ENCODE assay signal across 9 cellular contexts in the genomic region with DNA sequence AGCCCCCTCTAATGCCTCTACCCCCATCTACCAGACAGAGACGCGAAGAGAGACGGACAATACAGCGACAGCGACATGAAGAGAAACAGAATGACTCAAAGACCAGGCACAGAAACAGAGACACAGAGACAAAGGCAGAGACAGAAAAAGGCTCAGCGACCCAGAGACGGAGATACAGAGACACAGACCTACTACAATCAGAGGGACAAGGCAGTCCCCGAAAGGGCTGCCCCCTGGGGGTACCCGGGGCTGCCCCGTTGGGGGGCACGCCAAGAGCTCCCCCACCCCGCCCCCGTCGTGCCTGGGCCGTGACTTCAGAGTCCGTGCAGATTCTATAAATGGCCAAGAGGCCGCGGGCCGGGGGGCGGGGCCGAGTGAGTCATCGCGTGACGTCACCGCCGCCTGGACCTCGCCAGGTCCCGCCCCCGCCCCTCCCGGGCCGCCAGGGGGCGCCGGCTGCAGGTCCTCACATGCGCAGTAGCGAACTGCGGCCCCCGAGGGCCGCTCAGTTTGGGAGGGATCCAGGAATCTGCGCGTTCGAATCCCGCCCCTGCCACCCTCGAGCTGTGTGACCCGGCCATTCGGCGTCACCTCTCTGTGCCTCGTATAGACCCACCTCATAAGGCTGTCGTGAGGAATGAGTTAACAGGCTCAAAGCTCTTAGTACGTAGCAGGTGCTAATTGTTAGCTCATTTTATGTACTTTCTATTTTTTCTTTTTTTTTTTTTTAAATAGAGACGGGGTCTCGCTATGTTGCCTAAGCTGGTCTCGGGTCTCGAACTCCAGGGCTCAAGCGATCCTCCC. TPM values are rescaled to one million over a fixed set of nuclear protein-coding genes. Genes with fewer than 3 reads are reported as not detected.
A peak's percentile ranks its signal among the peaks of the same experiment; 100 is the strongest.
DNase-seq lines count a peak whose midpoint lies in the region; ATAC-seq and TF ChIP-seq lines count a peak whose summit lies in the region.
"Had no signal": no experiment of that assay in that cellular context is flagged by ENCODE, and none has a peak within 500 bp of the region (broad histone marks: within the 10 kb centered on the region; RNA-seq: fewer than 3 reads in every experiment).

No MANE protein-coding gene starts in this region.

- H3K4me3 ChIP-seq in BLaER1: no peak overlapping the region
- peak overlapping the region in 1 of 2 donors; percentile 46 for H3K4me3 ChIP-seq in testis

- no peaks in the 10 kb centered on the region for H3K36me3 ChIP-seq in BLaER1
- no peaks in the 10 kb centered on the region for H3K36me3 ChIP-seq in testis (ENCODE audit: low read depth, missing control alignments)

- peak; percentile 41 for TF ChIP-seq POLR2A in testis (IDR thresholded peaks at IDR 0.05)

- intact Hi-C loops in Right ventricle myocardium inferior (cut with DNase I) (no loop called here), testis (cut with DNase I; ENCODE audit: low total_unique reads) (no loop called here)

- H3K9ac ChIP-seq in BLaER1: no peak overlapping the region

- peaks cover 24% of the 10 kb centered on the region for H3K4me1 Mint-ChIP-seq in activated naive CD8-positive, alpha-beta T cell (ENCODE audit: low read depth)
- H3K4me1 Mint-ChIP-seq in osteocyte (ENCODE audit: unreplicated experiment): peaks cover 28% of the 10 kb centered on the region

- no peaks in the 10 kb centered on the region for H4K20me1 ChIP-seq in BLaER1

- ATAC-seq in GM19455 (IDR thresholded peaks at IDR 0.05; ENCODE audit: unreplicated experiment) (peak; percentile 70), Right ventricle myocardium inferior (peak; percentile 90)

- H3K27me3 Mint-ChIP-seq in activated naive CD8-positive, alpha-beta T cell: peaks cover 6% of the 10 kb centered on the region
- H3K27me3 Mint-ChIP-seq in osteocyte (ENCODE audit: unreplicated experiment): no peaks in the 10 kb centered on the region

- peak overlapping the region; percentile 61 for H3K4me2 ChIP-seq in BLaER1

- H3K4me1 ChIP-seq in BLaER1 (0 out of 2 replicates have a peak, but pooled peaks cover 8% of the 10 kb centered on the region), testis (peaks cover 19% of the 10 kb centered on the region)

- H3K27ac ChIP-seq in BLaER1 (no peak overlapping the region), testis (peak overlapping the region; percentile 75 to 82)

- H3K36me3 Mint-ChIP-seq in activated naive CD8-positive, alpha-beta T cell: no peaks in the 10 kb centered on the region
- H3K36me3 Mint-ChIP-seq in osteocyte (ENCODE audit: unreplicated experiment): no peaks in the 10 kb centered on the region

- H3K9me3 ChIP-seq in BLaER1 (no peaks in the 10 kb centered on the region), testis (no peaks in the 10 kb centered on the region)

- DNase-seq in M059J (ENCODE audit: low read depth): peak; percentile 84
- DNase-seq in SKM-1 treated with dmso at 0.1 percent for 144 hours (lab: John Stamatoyannopoulos, UW; ENCODE audit: unreplicated experiment): peak; percentile 59
- peak; percentile 94 for DNase-seq in Right ventricle myocardium inferior (ENCODE audit: missing footprints)
- DNase-seq in osteocyte (ENCODE audit: extremely low spot score, unreplicated experiment): peak; percentile 96
- DNase-seq in testis: peak; percentile 95

- H3K27me3 ChIP-seq in BLaER1 (peaks cover 12% of the 10 kb centered on the region; the same call in 1 of the 2 replicates), testis (no peaks in the 10 kb centered on the region)

- peak overlapping the region; percentile 70 for H3K4me3 Mint-ChIP-seq in activated naive CD8-positive, alpha-beta T cell
- H3K4me3 Mint-ChIP-seq in osteocyte (ENCODE audit: unreplicated experiment): peak overlapping the region; percentile 62

- 11 to 14% methylated on average over 38 to 41 of the region's 54 CpGs for WGBS in testis, 2 donors

- no peak overlapping the region for H3K27ac Mint-ChIP-seq in activated naive CD8-positive, alpha-beta T cell
- H3K27ac Mint-ChIP-seq in osteocyte (ENCODE audit: unreplicated experiment): peak overlapping the region; percentile 86

- H3K9me3 Mint-ChIP-seq in activated naive CD8-positive, alpha-beta T cell (ENCODE audit: low read depth): no peaks in the 10 kb centered on the region
- no peaks in the 10 kb centered on the region for H3K9me3 Mint-ChIP-seq in osteocyte (ENCODE audit: unreplicated experiment)

- TF ChIP-seq CTCF in osteocyte (IDR thresholded peaks at IDR 0.05) (peak; percentile 91), testis (IDR thresholded peaks at IDR 0.05) (peak; percentile 86 to 97 (median 95))

RNA-seq across cellular contexts. Expression of gene CNN1, which starts 2.7 kb away (rescaled TPM):
- total RNA-seq in M059J (2014; rRNA removed; shearing (Covaris generic)): 30.5 and 31.4 TPM in 2 replicates
- total RNA-seq in Right ventricle myocardium inferior (174 TPM), osteocyte (8.1 and 9.9 TPM in 2 replicates), testis (100 to 1,000 TPM; 130 to 151 TPM)
- polyA plus RNA-seq in testis (ENCODE audit: insufficient read depth, low read depth, low replicate concordance): 218 TPM
- total RNA-seq: T-helper 1 cell treated with Interleukin-12 subunit alpha and Interleukin-12 subunit beta and Interleukin-4 antibody, amounts not matched to agents 30 ng/mL and 1 ng/mL, for 36 hours had no signal

RNA-seq across cellular contexts. Expression of gene ECSIT, which starts 7.1 kb away (rescaled TPM):
- 29.5 and 43.3 TPM in 2 replicates for total RNA-seq in M059J (2014; rRNA removed; shearing (Covaris generic))
- total RNA-seq in Right ventricle myocardium inferior (172 TPM), osteocyte (28.9 and 30.0 TPM in 2 replicates), testis (10 to 100 TPM; 45.4 to 58.7 TPM)
- polyA plus RNA-seq in testis (ENCODE audit: insufficient read depth, low read depth, low replicate concordance): 28.9 TPM

RNA-seq across cellular contexts. Expression of gene ELOF1, which starts 23.0 kb away (rescaled TPM):
- 84.6 and 136 TPM in 2 replicates for total RNA-seq in M059J (2014; rRNA removed; shearing (Covaris generic))
- total RNA-seq in Right ventricle myocardium inferior: 33.5 TPM
- total RNA-seq in osteocyte: 49.2 and 49.9 TPM in 2 replicates
- 100 to 1,000 TPM; 131 to 184 TPM for total RNA-seq in testis
- polyA plus RNA-seq in testis (ENCODE audit: insufficient read depth, low read depth, low replicate concordance): 262 TPM

RNA-seq across cellular contexts. Expression of gene ZNF653, which starts 30.4 kb away (rescaled TPM):
- 5.2 and 21.1 TPM in 2 replicates for total RNA-seq in M059J (2014; rRNA removed; shearing (Covaris generic))
- total RNA-seq in Right ventricle myocardium inferior (4.8 TPM), osteocyte (10.3 and 15.1 TPM in 2 replicates), testis (10 to 100 TPM; 36.8 to 53.3 TPM)
- 45.9 TPM for polyA plus RNA-seq in testis (ENCODE audit: insufficient read depth, low read depth, low replicate concordance)

RNA-seq across cellular contexts. Expression of gene ACP5, which starts 41.5 kb away (rescaled TPM):
- total RNA-seq in M059J (2014; rRNA removed; shearing (Covaris generic)): 0.39 and 0.76 TPM in 2 replicates
- total RNA-seq in Right ventricle myocardium inferior (2.3 TPM), osteocyte (1.3 and 1.6 TPM in 2 replicates), testis (1 to 10 TPM; 4.2 to 6.8 TPM)
- polyA plus RNA-seq in testis (ENCODE audit: insufficient read depth, low read depth, low replicate concordance): 20.5 TPM
